In the genomic region with DNA sequence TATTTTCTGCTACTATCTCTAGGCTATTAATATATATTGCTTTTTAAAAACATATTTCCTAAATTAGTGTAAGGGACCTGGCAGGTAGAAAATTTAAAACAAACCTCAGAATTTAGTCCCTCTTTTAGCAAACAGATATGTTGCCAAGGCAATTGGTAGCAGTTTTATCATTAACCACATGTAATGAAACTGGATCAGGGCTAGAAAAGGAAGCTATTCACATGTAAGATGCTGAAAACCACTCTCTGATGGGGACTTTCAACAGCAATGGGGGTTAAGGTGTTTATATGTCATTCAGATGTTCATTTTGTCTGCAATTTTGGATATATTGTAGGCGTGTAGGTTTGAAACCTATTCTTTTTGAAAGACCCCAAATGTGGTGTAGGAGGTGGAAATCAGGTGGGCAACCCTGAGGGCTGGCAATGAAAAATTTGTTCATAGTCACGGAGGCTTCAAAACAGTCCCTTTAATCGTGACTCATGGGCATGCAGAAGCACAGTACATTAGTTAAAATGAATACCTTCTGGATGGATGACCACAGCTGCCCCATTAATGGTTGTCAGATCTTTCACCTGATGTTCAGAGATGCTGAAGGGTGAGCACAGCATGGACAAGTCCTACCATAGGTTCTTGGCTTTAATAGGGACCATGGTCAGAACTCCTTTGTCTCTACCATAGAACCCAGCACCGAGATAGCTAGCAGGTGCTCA, we compare ENCODE assay signal across 1 cellular context.
TF ChIP-seq lines count a peak whose summit lies in the region.

No MANE protein-coding gene starts in this region.

TF ChIP-seq in GM12878, 131 proteins besides CTCF, POLR2A, EP300 and RAD21:
- no peak for TF ChIP-seq ESRRA (IDR thresholded peaks at IDR 0.05; ENCODE audit: low read length)
- TF ChIP-seq MEF2A (IDR thresholded peaks at IDR 0.05; ENCODE audit: insufficient read depth, low read depth, low read length) = no peak
- no peak for TF ChIP-seq CREM (IDR thresholded peaks at IDR 0.05; ENCODE audit: low read depth)
- no peak for TF ChIP-seq CHD4 (IDR thresholded peaks at IDR 0.05)
- TF ChIP-seq, protein P1, sequence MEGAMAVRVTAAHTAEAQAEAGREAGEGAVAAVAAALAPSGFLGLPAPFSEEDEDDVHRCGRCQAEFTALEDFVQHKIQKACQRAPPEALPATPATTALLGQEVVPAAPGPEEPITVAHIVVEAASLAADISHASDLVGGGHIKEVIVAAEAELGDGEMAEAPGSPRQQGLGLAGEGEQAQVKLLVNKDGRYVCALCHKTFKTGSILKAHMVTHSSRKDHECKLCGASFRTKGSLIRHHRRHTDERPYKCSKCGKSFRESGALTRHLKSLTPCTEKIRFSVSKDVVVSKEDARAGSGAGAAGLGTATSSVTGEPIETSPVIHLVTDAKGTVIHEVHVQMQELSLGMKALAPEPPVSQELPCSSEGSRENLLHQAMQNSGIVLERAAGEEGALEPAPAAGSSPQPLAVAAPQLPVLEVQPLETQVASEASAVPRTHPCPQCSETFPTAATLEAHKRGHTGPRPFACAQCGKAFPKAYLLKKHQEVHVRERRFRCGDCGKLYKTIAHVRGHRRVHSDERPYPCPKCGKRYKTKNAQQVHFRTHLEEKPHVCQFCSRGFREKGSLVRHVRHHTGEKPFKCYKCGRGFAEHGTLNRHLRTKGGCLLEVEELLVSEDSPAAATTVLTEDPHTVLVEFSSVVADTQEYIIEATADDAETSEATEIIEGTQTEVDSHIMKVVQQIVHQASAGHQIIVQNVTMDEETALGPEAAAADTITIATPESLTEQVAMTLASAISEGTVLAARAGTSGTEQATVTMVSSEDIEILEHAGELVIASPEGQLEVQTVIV (IDR thresholded peaks at IDR 0.05; ENCODE audit: borderline replicate concordance, partially characterized antibody) = no peak
- TF ChIP-seq, protein P2, sequence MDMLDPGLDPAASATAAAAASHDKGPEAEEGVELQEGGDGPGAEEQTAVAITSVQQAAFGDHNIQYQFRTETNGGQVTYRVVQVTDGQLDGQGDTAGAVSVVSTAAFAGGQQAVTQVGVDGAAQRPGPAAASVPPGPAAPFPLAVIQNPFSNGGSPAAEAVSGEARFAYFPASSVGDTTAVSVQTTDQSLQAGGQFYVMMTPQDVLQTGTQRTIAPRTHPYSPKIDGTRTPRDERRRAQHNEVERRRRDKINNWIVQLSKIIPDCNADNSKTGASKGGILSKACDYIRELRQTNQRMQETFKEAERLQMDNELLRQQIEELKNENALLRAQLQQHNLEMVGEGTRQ (IDR thresholded peaks at IDR 0.05; ENCODE audit: borderline replicate concordance, low read depth, low read length) = no peak
- TF ChIP-seq, protein P3, sequence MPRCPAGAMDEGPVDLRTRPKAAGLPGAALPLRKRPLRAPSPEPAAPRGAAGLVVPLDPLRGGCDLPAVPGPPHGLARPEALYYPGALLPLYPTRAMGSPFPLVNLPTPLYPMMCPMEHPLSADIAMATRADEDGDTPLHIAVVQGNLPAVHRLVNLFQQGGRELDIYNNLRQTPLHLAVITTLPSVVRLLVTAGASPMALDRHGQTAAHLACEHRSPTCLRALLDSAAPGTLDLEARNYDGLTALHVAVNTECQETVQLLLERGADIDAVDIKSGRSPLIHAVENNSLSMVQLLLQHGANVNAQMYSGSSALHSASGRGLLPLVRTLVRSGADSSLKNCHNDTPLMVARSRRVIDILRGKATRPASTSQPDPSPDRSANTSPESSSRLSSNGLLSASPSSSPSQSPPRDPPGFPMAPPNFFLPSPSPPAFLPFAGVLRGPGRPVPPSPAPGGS (IDR thresholded peaks at IDR 0.05; ENCODE audit: borderline replicate concordance, insufficient read depth, low read depth, low read length, poor library complexity, severe bottlenecking) = no peak
- TF ChIP-seq, protein P4, sequence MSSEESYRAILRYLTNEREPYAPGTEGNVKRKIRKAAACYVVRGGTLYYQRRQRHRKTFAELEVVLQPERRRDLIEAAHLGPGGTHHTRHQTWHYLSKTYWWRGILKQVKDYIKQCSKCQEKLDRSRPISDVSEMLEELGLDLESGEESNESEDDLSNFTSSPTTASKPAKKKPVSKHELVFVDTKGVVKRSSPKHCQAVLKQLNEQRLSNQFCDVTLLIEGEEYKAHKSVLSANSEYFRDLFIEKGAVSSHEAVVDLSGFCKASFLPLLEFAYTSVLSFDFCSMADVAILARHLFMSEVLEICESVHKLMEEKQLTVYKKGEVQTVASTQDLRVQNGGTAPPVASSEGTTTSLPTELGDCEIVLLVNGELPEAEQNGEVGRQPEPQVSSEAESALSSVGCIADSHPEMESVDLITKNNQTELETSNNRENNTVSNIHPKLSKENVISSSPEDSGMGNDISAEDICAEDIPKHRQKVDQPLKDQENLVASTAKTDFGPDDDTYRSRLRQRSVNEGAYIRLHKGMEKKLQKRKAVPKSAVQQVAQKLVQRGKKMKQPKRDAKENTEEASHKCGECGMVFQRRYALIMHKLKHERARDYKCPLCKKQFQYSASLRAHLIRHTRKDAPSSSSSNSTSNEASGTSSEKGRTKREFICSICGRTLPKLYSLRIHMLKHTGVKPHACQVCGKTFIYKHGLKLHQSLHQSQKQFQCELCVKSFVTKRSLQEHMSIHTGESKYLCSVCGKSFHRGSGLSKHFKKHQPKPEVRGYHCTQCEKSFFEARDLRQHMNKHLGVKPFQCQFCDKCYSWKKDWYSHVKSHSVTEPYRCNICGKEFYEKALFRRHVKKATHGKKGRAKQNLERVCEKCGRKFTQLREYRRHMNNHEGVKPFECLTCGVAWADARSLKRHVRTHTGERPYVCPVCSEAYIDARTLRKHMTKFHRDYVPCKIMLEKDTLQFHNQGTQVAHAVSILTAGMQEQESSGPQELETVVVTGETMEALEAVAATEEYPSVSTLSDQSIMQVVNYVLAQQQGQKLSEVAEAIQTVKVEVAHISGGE (CRISPR knock-in tag; IDR thresholded peaks at IDR 0.05) = no peak
- TF ChIP-seq, protein P5, sequence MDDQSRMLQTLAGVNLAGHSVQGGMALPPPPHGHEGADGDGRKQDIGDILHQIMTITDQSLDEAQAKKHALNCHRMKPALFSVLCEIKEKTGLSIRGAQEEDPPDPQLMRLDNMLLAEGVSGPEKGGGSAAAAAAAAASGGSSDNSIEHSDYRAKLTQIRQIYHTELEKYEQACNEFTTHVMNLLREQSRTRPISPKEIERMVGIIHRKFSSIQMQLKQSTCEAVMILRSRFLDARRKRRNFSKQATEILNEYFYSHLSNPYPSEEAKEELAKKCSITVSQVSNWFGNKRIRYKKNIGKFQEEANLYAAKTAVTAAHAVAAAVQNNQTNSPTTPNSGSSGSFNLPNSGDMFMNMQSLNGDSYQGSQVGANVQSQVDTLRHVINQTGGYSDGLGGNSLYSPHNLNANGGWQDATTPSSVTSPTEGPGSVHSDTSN (IDR thresholded peaks at IDR 0.05; ENCODE audit: insufficient replicate concordance, low read depth, low read length) = no peak
- no peak for TF ChIP-seq SMAD5 (IDR thresholded peaks at IDR 0.05; ENCODE audit: low read depth)
- no peak for TF ChIP-seq HCFC1 (IDR thresholded peaks at IDR 0.05; ENCODE audit: low read length)
- TF ChIP-seq RBBP5 (conservative IDR thresholded peaks at IDR 0.05) = no peak
- no peak for TF ChIP-seq EGR1 (IDR thresholded peaks at IDR 0.05; ENCODE audit: borderline replicate concordance in 1 of 2, low read depth in 2 of 2, low read length in 2 of 2)
- TF ChIP-seq ZBED1 (IDR thresholded peaks at IDR 0.05; ENCODE audit: borderline replicate concordance) = no peak
- TF ChIP-seq, protein P6, sequence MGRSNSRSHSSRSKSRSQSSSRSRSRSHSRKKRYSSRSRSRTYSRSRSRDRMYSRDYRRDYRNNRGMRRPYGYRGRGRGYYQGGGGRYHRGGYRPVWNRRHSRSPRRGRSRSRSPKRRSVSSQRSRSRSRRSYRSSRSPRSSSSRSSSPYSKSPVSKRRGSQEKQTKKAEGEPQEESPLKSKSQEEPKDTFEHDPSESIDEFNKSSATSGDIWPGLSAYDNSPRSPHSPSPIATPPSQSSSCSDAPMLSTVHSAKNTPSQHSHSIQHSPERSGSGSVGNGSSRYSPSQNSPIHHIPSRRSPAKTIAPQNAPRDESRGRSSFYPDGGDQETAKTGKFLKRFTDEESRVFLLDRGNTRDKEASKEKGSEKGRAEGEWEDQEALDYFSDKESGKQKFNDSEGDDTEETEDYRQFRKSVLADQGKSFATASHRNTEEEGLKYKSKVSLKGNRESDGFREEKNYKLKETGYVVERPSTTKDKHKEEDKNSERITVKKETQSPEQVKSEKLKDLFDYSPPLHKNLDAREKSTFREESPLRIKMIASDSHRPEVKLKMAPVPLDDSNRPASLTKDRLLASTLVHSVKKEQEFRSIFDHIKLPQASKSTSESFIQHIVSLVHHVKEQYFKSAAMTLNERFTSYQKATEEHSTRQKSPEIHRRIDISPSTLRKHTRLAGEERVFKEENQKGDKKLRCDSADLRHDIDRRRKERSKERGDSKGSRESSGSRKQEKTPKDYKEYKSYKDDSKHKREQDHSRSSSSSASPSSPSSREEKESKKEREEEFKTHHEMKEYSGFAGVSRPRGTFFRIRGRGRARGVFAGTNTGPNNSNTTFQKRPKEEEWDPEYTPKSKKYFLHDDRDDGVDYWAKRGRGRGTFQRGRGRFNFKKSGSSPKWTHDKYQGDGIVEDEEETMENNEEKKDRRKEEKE (IDR thresholded peaks at IDR 0.05) = no peak
